ENCODE assay signal across 8 cellular contexts in the genomic region with DNA sequence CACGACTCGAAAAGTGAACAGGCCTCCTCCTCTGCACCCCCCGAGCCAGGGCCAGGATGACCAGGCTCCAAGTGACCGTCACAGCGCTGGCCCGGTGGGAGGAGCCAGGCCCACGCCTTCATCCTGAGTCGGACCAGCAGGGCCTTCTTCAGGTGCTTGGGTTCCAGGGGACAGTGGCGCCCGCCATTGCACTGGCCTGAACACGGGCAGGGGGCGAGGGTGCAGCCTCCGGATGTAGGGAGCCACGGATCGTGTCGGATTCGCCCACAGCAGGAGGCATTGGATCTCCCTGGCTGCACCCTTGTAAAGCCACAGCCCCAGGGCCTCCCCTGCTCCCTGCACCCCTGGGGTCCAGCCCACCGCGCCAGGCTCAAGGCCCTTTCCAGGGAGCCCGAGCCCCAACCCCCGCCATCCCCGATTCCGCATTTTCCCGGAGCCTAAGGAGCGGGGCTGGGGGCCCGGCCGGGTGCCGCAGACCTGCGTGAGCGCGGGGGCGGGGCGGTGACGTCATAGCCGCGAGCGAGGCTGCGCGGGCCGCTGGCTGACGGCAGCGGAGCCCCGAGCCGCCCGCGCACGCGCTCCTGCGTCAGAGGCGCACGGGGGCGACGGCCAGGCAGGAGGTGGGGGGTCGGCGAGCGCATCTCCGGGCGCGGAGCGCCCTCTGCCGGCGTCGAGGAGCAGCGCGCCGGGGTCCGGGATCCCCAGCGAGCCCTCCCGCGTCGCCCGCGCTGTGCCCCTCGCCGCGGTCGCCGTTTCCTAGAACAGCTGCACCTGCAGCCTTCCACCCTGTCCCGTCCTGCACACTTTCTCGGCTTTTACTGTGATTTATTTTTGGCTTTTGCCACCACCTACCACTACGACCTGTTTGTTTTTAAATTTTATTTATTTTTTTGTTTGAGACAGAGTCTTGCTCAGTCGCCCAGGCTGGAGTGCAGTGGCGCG. TPM values are rescaled to one million over a fixed set of nuclear protein-coding genes. Genes with fewer than 3 reads are reported as not detected.
A peak's percentile ranks its signal among the peaks of the same experiment; 100 is the strongest.
DNase-seq lines count a peak whose midpoint lies in the region; ATAC-seq and TF ChIP-seq lines count a peak whose summit lies in the region.

No MANE protein-coding gene starts in this region.

- H3K4me3 ChIP-seq in kidney epithelial cell (ENCODE audit: low read depth, low read length), result peak overlapping the region; percentile 20

- no peak overlapping the region; the same call in 1 of the 2 replicates for H3K27ac Mint-ChIP-seq in HFFc6

- no peaks in the 10 kb centered on the region for H3K27me3 ChIP-seq in kidney epithelial cell (ENCODE audit: control insufficient read depth, insufficient read depth, low read length)

- peaks cover 4% of the 10 kb centered on the region; the same call in 1 of the 2 replicates for H3K27me3 Mint-ChIP-seq in HFFc6 (ENCODE audit: insufficient read depth)

- H3K36me3 Mint-ChIP-seq in HFFc6 (ENCODE audit: low read depth), result no peaks in the 10 kb centered on the region

- peak; percentile 53 for DNase-seq in DMS153 (lab: John Stamatoyannopoulos, UW)
- peak; percentile 78 for DNase-seq in HFFc6
- peak; percentile 59 for DNase-seq in NCI-H2227 treated with DMSO at 0.1 percent for 48 hours (lab: John Stamatoyannopoulos, UW)
- DNase-seq in activated CD4-positive, alpha-beta T cell treated with anti-CD3 and anti-CD28 coated beads for 1 hour, result peak; percentile 86
- DNase-seq in cerebellar cortex (ENCODE audit: low spot score), result peak; percentile 85
- no peak for DNase-seq in kidney epithelial cell (ENCODE audit: low read depth)
- DNase-seq in stimulated activated CD4-positive, alpha-beta T cell treated with anti-CD3 and anti-CD28 coated beads, Interleukin-15, amount 100 ng/mL, for 24 hours, result peak; percentile 95

- peaks cover 25% of the 10 kb centered on the region for H3K4me1 Mint-ChIP-seq in HFFc6 (ENCODE audit: low read depth)

- ATAC-seq in GM18519 (IDR thresholded peaks at IDR 0.05; ENCODE audit: low FRiP score, unreplicated experiment), result no peak

- H3K9me3 Mint-ChIP-seq in HFFc6, result no peaks in the 10 kb centered on the region

- H3K36me3 ChIP-seq in kidney epithelial cell (ENCODE audit: control insufficient read depth, insufficient read depth, low read length), result no peaks in the 10 kb centered on the region

- H3K4me3 Mint-ChIP-seq in HFFc6, result peak overlapping the region; percentile 84

- peak; percentile 97 for TF ChIP-seq CTCF in HFFc6 (IDR thresholded peaks at IDR 0.05)
- TF ChIP-seq CTCF in kidney epithelial cell (IDR thresholded peaks at IDR 0.05; ENCODE audit: insufficient read depth, low read length, poor library complexity, severe bottlenecking), result peak; percentile 24

RNA-seq across cellular contexts. Expression of a gene that starts 1.5 kb away (rescaled TPM):
- total RNA-seq in HFFc6 (2021; fragmentation: NEBNext Ultra II Directional; extraction: Animal tissue kit (Norgen Biotek cat#: 25700)), result 100 to 1,000 TPM; 190 to 243 (median 217) TPM
- 55.3 and 69.8 TPM in 2 replicates for total RNA-seq in kidney epithelial cell

RNA-seq across cellular contexts. Expression of a gene that starts 2.3 kb away (rescaled TPM):
- total RNA-seq in HFFc6 (2021; fragmentation: NEBNext Ultra II Directional; extraction: Animal tissue kit (Norgen Biotek cat#: 25700)), result 10 to 100 TPM in 1 of 6 experiments, 1 to 10 TPM in 5; 7.6 to 12.7 (median 8.6) TPM
- 5.1 and 10.5 TPM in 2 replicates for total RNA-seq in kidney epithelial cell

RNA-seq across cellular contexts. Expression of a gene that starts 8.3 kb away (rescaled TPM):
- total RNA-seq in HFFc6 (2021; fragmentation: NEBNext Ultra II Directional; extraction: Animal tissue kit (Norgen Biotek cat#: 25700)), result 10 to 100 TPM; 58.4 to 73.3 (median 67.4) TPM
- 66.8 and 69.4 TPM in 2 replicates for total RNA-seq in kidney epithelial cell

RNA-seq across cellular contexts. Expression of a gene that starts 29.1 kb away (rescaled TPM):
- total RNA-seq in HFFc6 (2021; fragmentation: NEBNext Ultra II Directional; extraction: Animal tissue kit (Norgen Biotek cat#: 25700)), result 100 to 1,000 TPM; 160 to 243 (median 190) TPM
- total RNA-seq in kidney epithelial cell, result 298 and 403 TPM in 2 replicates

RNA-seq across cellular contexts. Expression of a gene that starts 34.5 kb away (rescaled TPM):
- total RNA-seq in HFFc6 (2021; fragmentation: NEBNext Ultra II Directional; extraction: Animal tissue kit (Norgen Biotek cat#: 25700)), result 10 to 100 TPM; 52.9 to 59.1 (median 56.7) TPM
- 78.3 and 86.5 TPM in 2 replicates for total RNA-seq in kidney epithelial cell
